Comparison of ENCODE assay signal across 1 cellular context in the genomic region with DNA sequence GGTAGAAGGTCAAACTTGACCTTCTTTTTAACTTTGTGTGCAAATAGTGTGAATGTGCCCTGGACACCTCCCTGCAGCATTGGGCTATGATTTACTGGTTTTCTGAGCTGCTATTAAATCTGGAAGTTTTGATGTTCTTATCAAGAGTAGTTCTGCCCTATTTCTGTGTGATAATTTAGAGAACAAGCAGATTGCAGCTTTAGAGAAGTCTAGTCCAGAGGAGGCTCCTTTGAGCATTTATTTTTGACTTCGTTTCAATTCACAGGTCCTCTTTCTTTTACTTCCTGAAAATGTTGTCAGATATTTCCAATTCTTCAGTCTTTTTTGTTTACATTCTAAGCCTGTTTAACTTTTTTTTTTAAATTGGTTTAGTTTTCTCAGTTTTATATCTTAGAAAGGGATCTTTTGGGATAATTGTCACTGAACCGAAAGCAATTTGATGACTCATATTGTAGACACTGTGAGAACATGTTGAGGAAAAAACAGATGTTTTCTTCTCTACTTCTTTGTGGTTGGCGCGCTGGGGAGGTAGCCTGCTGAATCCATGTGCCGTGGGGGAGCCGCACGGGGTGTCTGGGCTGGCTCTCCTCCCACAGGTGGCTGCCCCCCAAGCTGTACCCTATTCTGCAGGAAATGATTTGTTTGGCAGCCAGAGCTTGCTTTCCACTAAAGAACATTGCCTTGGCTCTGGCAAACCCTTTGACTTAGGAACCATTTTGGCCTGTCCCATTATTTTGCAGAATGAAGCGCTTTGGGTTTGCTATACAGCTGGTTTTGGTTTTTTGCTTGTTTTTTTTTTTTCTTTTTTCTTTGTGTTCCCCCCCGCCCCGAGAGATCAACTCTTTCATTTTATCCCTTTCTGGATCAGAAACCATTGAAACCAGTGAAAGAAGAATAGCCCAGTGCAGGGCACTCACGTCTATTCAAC.
TF ChIP-seq lines count a peak whose summit lies in the region.

No MANE protein-coding gene starts in this region.

TF ChIP-seq in HEK293, 187 proteins besides CTCF, POLR2A, EP300 and RAD21 (continued from another document and continues in another):
- TF ChIP-seq, protein P1, sequence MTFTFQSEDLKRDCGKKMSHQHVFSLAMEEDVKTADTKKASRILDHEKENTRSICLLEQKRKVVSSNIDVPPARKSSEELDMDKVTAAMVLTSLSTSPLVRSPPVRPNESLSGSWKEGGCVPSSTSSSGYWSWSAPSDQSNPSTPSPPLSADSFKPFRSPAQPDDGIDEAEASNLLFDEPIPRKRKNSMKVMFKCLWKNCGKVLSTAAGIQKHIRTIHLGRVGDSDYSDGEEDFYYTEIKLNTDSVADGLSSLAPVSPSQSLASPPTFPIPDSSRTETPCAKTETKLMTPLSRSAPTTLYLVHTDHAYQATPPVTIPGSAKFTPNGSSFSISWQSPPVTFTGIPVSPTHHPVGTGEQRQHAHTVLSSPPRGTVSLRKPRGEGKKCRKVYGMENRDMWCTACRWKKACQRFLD (tag by site-specific recombination; IDR thresholded peaks at IDR 0.05): no peak
- TF ChIP-seq ZNF248 (tag by site-specific recombination; IDR thresholded peaks at IDR 0.05) (no peak), TCF7L2 (IDR thresholded peaks at IDR 0.05; ENCODE audit: borderline replicate concordance, low read depth, low read length) (no peak), EGR2 (tag by site-specific recombination; IDR thresholded peaks at IDR 0.05; ENCODE audit: low read depth) (no peak), ZNF707 (tag by site-specific recombination; IDR thresholded peaks at IDR 0.05) (no peak), ZNF629 (tag by site-specific recombination; IDR thresholded peaks at IDR 0.05) (peak; percentile 55), SETDB1 (IDR thresholded peaks at IDR 0.05; ENCODE audit: insufficient read length, low read length) (no peak), ZNF311 (tag by site-specific recombination; IDR thresholded peaks at IDR 0.05; ENCODE audit: borderline replicate concordance) (no peak), ZNF391 (tag by site-specific recombination; IDR thresholded peaks at IDR 0.05; ENCODE audit: borderline replicate concordance, low read depth) (no peak), SP2 (tag by site-specific recombination; IDR thresholded peaks at IDR 0.05) (no peak), ZNF37A (tag by site-specific recombination; IDR thresholded peaks at IDR 0.05) (no peak), ZNF302 (tag by site-specific recombination; IDR thresholded peaks at IDR 0.05; ENCODE audit: low read depth) (0 out of 2 replicates have a peak, but pooled peaks have one; percentile 22), SCRT1 (tag by site-specific recombination; IDR thresholded peaks at IDR 0.05; ENCODE audit: borderline replicate concordance) (no peak), MYNN (tag by site-specific recombination; IDR thresholded peaks at IDR 0.05; ENCODE audit: borderline replicate concordance) (no peak), ZNF624 (tag by site-specific recombination; IDR thresholded peaks at IDR 0.05) (no peak), ZNF292 (tag by site-specific recombination; IDR thresholded peaks at IDR 0.05; ENCODE audit: borderline replicate concordance, low read depth) (no peak), HOXC10 (CRISPR knock-in tag; IDR thresholded peaks at IDR 0.05) (no peak), ZNF521 (tag by site-specific recombination; IDR thresholded peaks at IDR 0.05) (no peak), PRDM1 (tag by site-specific recombination; IDR thresholded peaks at IDR 0.05) (no peak; the same call in 1 of the 2 replicates), GLIS2 (tag by site-specific recombination; IDR thresholded peaks at IDR 0.05) (peak; percentile 68), ZNF664 (tag by site-specific recombination; IDR thresholded peaks at IDR 0.05) (peak; percentile 19; the same call in 1 of the 2 replicates), ZNF544 (tag by site-specific recombination; IDR thresholded peaks at IDR 0.05) (no peak), ZNF398 (tag by site-specific recombination; IDR thresholded peaks at IDR 0.05) (peak; percentile 96), ZBTB6 (tag by site-specific recombination; IDR thresholded peaks at IDR 0.05) (no peak), TRIM28 (IDR thresholded peaks at IDR 0.05; ENCODE audit: borderline replicate concordance, low read length) (no peak; the same call in 1 of the 2 replicates), ZNF169 (tag by site-specific recombination; IDR thresholded peaks at IDR 0.05) (no peak), ZNF701 (tag by site-specific recombination; IDR thresholded peaks at IDR 0.05) (no peak), ZNF426 (tag by site-specific recombination; IDR thresholded peaks at IDR 0.05) (no peak), ZNF48 (tag by site-specific recombination; IDR thresholded peaks at IDR 0.05) (no peak), ZNF747 (tag by site-specific recombination; IDR thresholded peaks at IDR 0.05) (no peak), YY1 (tag by site-specific recombination; IDR thresholded peaks at IDR 0.05) (no peak), ZBTB17 (tag by site-specific recombination; IDR thresholded peaks at IDR 0.05) (0 out of 2 replicates have a peak, but pooled peaks have one; percentile 23), ZNF510 (tag by site-specific recombination; IDR thresholded peaks at IDR 0.05; ENCODE audit: insufficient replicate concordance) (peak; percentile 43), ZNF16 (tag by site-specific recombination; IDR thresholded peaks at IDR 0.05; ENCODE audit: low read depth) (no peak), ZNF501 (tag by site-specific recombination; IDR thresholded peaks at IDR 0.05) (0 out of 2 replicates have a peak, but pooled peaks have one; percentile 29)
- TF ChIP-seq, protein P2, sequence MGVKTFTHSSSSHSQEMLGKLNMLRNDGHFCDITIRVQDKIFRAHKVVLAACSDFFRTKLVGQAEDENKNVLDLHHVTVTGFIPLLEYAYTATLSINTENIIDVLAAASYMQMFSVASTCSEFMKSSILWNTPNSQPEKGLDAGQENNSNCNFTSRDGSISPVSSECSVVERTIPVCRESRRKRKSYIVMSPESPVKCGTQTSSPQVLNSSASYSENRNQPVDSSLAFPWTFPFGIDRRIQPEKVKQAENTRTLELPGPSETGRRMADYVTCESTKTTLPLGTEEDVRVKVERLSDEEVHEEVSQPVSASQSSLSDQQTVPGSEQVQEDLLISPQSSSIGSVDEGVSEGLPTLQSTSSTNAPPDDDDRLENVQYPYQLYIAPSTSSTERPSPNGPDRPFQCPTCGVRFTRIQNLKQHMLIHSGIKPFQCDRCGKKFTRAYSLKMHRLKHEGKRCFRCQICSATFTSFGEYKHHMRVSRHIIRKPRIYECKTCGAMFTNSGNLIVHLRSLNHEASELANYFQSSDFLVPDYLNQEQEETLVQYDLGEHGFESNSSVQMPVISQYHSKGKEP (tag by site-specific recombination; IDR thresholded peaks at IDR 0.05): no peak
- TF ChIP-seq, protein P3, sequence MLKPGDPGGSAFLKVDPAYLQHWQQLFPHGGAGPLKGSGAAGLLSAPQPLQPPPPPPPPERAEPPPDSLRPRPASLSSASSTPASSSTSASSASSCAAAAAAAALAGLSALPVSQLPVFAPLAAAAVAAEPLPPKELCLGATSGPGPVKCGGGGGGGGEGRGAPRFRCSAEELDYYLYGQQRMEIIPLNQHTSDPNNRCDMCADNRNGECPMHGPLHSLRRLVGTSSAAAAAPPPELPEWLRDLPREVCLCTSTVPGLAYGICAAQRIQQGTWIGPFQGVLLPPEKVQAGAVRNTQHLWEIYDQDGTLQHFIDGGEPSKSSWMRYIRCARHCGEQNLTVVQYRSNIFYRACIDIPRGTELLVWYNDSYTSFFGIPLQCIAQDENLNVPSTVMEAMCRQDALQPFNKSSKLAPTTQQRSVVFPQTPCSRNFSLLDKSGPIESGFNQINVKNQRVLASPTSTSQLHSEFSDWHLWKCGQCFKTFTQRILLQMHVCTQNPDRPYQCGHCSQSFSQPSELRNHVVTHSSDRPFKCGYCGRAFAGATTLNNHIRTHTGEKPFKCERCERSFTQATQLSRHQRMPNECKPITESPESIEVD (tag by site-specific recombination; IDR thresholded peaks at IDR 0.05): peak; percentile 99
- TF ChIP-seq, protein P4, sequence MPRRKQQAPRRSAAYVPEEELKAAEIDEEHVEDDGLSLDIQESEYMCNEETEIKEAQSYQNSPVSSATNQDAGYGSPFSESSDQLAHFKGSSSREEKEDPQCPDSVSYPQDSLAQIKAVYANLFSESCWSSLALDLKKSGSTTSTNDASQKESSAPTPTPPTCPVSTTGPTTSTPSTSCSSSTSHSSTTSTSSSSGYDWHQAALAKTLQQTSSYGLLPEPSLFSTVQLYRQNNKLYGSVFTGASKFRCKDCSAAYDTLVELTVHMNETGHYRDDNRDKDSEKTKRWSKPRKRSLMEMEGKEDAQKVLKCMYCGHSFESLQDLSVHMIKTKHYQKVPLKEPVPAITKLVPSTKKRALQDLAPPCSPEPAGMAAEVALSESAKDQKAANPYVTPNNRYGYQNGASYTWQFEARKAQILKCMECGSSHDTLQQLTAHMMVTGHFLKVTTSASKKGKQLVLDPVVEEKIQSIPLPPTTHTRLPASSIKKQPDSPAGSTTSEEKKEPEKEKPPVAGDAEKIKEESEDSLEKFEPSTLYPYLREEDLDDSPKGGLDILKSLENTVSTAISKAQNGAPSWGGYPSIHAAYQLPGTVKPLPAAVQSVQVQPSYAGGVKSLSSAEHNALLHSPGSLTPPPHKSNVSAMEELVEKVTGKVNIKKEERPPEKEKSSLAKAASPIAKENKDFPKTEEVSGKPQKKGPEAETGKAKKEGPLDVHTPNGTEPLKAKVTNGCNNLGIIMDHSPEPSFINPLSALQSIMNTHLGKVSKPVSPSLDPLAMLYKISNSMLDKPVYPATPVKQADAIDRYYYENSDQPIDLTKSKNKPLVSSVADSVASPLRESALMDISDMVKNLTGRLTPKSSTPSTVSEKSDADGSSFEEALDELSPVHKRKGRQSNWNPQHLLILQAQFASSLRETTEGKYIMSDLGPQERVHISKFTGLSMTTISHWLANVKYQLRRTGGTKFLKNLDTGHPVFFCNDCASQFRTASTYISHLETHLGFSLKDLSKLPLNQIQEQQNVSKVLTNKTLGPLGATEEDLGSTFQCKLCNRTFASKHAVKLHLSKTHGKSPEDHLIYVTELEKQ (tag by site-specific recombination; IDR thresholded peaks at IDR 0.05; ENCODE audit: borderline replicate concordance): no peak
- TF ChIP-seq, protein P5, sequence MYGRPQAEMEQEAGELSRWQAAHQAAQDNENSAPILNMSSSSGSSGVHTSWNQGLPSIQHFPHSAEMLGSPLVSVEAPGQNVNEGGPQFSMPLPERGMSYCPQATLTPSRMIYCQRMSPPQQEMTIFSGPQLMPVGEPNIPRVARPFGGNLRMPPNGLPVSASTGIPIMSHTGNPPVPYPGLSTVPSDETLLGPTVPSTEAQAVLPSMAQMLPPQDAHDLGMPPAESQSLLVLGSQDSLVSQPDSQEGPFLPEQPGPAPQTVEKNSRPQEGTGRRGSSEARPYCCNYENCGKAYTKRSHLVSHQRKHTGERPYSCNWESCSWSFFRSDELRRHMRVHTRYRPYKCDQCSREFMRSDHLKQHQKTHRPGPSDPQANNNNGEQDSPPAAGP (tag by site-specific recombination; IDR thresholded peaks at IDR 0.05): no peak
- TF ChIP-seq, protein P6, sequence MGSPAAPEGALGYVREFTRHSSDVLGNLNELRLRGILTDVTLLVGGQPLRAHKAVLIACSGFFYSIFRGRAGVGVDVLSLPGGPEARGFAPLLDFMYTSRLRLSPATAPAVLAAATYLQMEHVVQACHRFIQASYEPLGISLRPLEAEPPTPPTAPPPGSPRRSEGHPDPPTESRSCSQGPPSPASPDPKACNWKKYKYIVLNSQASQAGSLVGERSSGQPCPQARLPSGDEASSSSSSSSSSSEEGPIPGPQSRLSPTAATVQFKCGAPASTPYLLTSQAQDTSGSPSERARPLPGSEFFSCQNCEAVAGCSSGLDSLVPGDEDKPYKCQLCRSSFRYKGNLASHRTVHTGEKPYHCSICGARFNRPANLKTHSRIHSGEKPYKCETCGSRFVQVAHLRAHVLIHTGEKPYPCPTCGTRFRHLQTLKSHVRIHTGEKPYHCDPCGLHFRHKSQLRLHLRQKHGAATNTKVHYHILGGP (tag by site-specific recombination; IDR thresholded peaks at IDR 0.05): no peak
- TF ChIP-seq, protein P7, sequence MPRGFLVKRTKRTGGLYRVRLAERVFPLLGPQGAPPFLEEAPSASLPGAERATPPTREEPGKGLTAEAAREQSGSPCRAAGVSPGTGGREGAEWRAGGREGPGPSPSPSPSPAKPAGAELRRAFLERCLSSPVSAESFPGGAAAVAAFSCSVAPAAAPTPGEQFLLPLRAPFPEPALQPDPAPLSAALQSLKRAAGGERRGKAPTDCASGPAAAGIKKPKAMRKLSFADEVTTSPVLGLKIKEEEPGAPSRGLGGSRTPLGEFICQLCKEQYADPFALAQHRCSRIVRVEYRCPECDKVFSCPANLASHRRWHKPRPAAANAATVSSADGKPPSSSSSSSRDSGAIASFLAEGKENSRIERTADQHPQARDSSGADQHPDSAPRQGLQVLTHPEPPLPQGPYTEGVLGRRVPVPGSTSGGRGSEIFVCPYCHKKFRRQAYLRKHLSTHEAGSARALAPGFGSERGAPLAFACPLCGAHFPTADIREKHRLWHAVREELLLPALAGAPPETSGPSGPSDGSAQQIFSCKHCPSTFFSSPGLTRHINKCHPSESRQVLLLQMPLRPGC (tag by site-specific recombination; IDR thresholded peaks at IDR 0.05): no peak
- TF ChIP-seq, protein P8, sequence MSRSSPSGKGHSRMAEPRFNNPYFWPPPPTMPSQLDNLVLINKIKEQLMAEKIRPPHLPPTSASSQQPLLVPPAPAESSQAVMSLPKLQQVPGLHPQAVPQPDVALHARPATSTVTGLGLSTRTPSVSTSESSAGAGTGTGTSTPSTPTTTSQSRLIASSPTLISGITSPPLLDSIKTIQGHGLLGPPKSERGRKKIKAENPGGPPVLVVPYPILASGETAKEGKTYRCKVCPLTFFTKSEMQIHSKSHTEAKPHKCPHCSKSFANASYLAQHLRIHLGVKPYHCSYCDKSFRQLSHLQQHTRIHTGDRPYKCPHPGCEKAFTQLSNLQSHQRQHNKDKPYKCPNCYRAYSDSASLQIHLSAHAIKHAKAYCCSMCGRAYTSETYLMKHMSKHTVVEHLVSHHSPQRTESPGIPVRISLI (tag by site-specific recombination; IDR thresholded peaks at IDR 0.05): peak; percentile 15; the same call in 1 of the 2 replicates
